Comparison of ENCODE assay signal across 1 cellular context in the genomic region with DNA sequence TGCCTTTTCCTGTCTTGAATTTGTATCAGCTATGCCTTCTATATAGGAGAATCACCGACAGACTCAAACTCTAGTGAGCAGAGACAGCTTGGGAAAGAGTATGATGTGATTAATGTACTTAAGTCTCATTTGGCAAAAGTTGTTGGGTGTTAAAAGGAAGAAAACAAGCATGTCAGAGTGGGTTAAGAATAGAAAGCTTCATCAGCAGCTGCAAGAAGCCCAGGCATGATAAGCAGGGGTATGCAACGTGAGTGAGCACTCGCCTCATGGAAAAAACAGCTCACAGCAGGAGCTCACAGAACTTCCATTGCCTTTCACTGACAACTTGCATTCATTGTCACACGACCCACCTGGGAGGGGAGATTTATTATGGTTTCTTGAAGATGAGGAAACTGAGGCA.
TF ChIP-seq lines count a peak whose summit lies in the region.

No MANE protein-coding gene starts in this region.

TF ChIP-seq in K562, 482 proteins besides CTCF, POLR2A, EP300 and RAD21 (continues in another document):
- TF ChIP-seq EHMT2 (IDR thresholded peaks at IDR 0.05) (peak; percentile 21; the same call in 1 of the 2 replicates), NCOR1 (IDR thresholded peaks at IDR 0.05) (peak; percentile 58), ARID1B (IDR thresholded peaks at IDR 0.05) (peak; percentile 85), SMARCA4 (IDR thresholded peaks at IDR 0.05) (peak; percentile 76), CBX3 (IDR thresholded peaks at IDR 0.05; ENCODE audit: borderline replicate concordance in 1 of 2, low read length in 2 of 2) (0 out of 3 replicates have a peak, but pooled peaks of 1 of the 2 experiments have one; percentile 31), HDAC1 (IDR thresholded peaks at IDR 0.05) (0 out of 4 replicates have a peak, but pooled peaks of 1 of the 2 experiments have one; percentile 9), DPF2 (IDR thresholded peaks at IDR 0.05) (peak; percentile 73), ZFP36 (IDR thresholded peaks at IDR 0.05; ENCODE audit: low read depth, low read length, partially characterized antibody) (no peak), SMARCC2 (IDR thresholded peaks at IDR 0.05; ENCODE audit: low read depth) (peak; percentile 48; the same call in 1 of the 2 replicates), TEAD4 (IDR thresholded peaks at IDR 0.05; ENCODE audit: low read length) (peak; percentile 60), TEAD4 (CRISPR knock-in tag; IDR thresholded peaks at IDR 0.05; ENCODE audit: borderline replicate concordance) (no peak), NCOA1 (IDR thresholded peaks at IDR 0.05; ENCODE audit: low read depth) (peak; percentile 39; the same call in 1 of the 2 replicates), HDAC3 (IDR thresholded peaks at IDR 0.05; ENCODE audit: borderline replicate concordance, partially characterized antibody) (peak; percentile 18), SOX6 (IDR thresholded peaks at IDR 0.05) (peak; percentile 59), SMARCE1 (IDR thresholded peaks at IDR 0.05) (peak; percentile 76), POLR2AphosphoS5 (IDR thresholded peaks at IDR 0.05; ENCODE audit: control insufficient read depth, insufficient read depth, low read depth, low read length) (0 out of 2 replicates have a peak, but pooled peaks have one; percentile 38), TRIM24 (IDR thresholded peaks at IDR 0.05) (peak; percentile 14 to 65; a peak in 2 of 4 replicates), FOXK2 (conservative IDR thresholded peaks at IDR 0.05 in 1 of 2, IDR thresholded peaks at IDR 0.05 in 1 of 2; ENCODE audit: low read depth in 2 of 2) (peak; percentile 32 to 73; a peak in 2 of 4 replicates), ZFP1 (CRISPR knock-in tag; IDR thresholded peaks at IDR 0.05) (no peak), ATF1 (CRISPR knock-in tag; IDR thresholded peaks at IDR 0.05) (no peak), ATF1 (tag; IDR thresholded peaks at IDR 0.05) (0 out of 2 replicates have a peak, but pooled peaks have one; percentile 45), TAL1 (IDR thresholded peaks at IDR 0.05) (peak; percentile 59), NFATC3 (IDR thresholded peaks at IDR 0.05) (peak; percentile 95), STAT5A (IDR thresholded peaks at IDR 0.05; ENCODE audit: borderline replicate concordance, low read length) (peak; percentile 43; the same call in 1 of the 2 replicates), TCF3 (CRISPR knock-in tag; IDR thresholded peaks at IDR 0.05) (peak; percentile 79), MTA2 (IDR thresholded peaks at IDR 0.05; ENCODE audit: low read depth) (peak; percentile 41; the same call in 1 of the 2 replicates), CREM (IDR thresholded peaks at IDR 0.05; ENCODE audit: low read depth) (0 out of 2 replicates have a peak, but pooled peaks have one; percentile 32), GATAD2B (IDR thresholded peaks at IDR 0.05; ENCODE audit: borderline replicate concordance) (peak; percentile 18; the same call in 1 of the 2 replicates), LEF1 (IDR thresholded peaks at IDR 0.05) (peak; percentile 67), CBFA2T2 (conservative IDR thresholded peaks at IDR 0.05) (peak; percentile 59), JUN (IDR thresholded peaks at IDR 0.05; ENCODE audit: borderline replicate concordance, low read depth, low read length) (0 out of 2 replicates have a peak, but pooled peaks have one; percentile 55), JUN (CRISPR knock-in tag; IDR thresholded peaks at IDR 0.05; ENCODE audit: borderline replicate concordance) (no peak), BACH1 (tag; IDR thresholded peaks at IDR 0.05) (no peak), TEAD1 (CRISPR knock-in tag; IDR thresholded peaks at IDR 0.05) (peak; percentile 10 to 33; a peak in 1 of 4 replicates), MTA1 (IDR thresholded peaks at IDR 0.05; ENCODE audit: borderline replicate concordance) (no peak), TARDBP (IDR thresholded peaks at IDR 0.05) (no peak), CCNT2 (IDR thresholded peaks at IDR 0.05; ENCODE audit: borderline replicate concordance, extremely low read depth, insufficient read length, low read depth, low read length) (peak; percentile 45), ZBTB7A (IDR thresholded peaks at IDR 0.05; ENCODE audit: borderline replicate concordance, control insufficient read depth, low read depth, low read length) (0 out of 2 replicates have a peak, but pooled peaks have one; percentile 35), NCOA6 (IDR thresholded peaks at IDR 0.05) (no peak), JUND (IDR thresholded peaks at IDR 0.05; ENCODE audit: borderline replicate concordance, low read depth, low read length) (peak; percentile 84), JUND (tag; IDR thresholded peaks at IDR 0.05; ENCODE audit: borderline replicate concordance, low read depth, low read length) (peak; percentile 90; the same call in 2 of the 3 replicates), EP400 (IDR thresholded peaks at IDR 0.05) (peak; percentile 42; the same call in 1 of the 2 replicates), ZNF384 (IDR thresholded peaks at IDR 0.05; ENCODE audit: low read depth, low read length) (peak; percentile 22; the same call in 1 of the 2 replicates), FOSL1 (tag; conservative IDR thresholded peaks at IDR 0.05) (peak; percentile 74), SP1 (CRISPR knock-in tag; IDR thresholded peaks at IDR 0.05) (0 out of 2 replicates have a peak, but pooled peaks have one; percentile 27)
- TF ChIP-seq, protein P1, sequence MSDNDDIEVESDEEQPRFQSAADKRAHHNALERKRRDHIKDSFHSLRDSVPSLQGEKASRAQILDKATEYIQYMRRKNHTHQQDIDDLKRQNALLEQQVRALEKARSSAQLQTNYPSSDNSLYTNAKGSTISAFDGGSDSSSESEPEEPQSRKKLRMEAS (CRISPR knock-in tag; IDR thresholded peaks at IDR 0.05), result peak; percentile 44; the same call in 1 of the 2 replicates
- TF ChIP-seq, protein P2, sequence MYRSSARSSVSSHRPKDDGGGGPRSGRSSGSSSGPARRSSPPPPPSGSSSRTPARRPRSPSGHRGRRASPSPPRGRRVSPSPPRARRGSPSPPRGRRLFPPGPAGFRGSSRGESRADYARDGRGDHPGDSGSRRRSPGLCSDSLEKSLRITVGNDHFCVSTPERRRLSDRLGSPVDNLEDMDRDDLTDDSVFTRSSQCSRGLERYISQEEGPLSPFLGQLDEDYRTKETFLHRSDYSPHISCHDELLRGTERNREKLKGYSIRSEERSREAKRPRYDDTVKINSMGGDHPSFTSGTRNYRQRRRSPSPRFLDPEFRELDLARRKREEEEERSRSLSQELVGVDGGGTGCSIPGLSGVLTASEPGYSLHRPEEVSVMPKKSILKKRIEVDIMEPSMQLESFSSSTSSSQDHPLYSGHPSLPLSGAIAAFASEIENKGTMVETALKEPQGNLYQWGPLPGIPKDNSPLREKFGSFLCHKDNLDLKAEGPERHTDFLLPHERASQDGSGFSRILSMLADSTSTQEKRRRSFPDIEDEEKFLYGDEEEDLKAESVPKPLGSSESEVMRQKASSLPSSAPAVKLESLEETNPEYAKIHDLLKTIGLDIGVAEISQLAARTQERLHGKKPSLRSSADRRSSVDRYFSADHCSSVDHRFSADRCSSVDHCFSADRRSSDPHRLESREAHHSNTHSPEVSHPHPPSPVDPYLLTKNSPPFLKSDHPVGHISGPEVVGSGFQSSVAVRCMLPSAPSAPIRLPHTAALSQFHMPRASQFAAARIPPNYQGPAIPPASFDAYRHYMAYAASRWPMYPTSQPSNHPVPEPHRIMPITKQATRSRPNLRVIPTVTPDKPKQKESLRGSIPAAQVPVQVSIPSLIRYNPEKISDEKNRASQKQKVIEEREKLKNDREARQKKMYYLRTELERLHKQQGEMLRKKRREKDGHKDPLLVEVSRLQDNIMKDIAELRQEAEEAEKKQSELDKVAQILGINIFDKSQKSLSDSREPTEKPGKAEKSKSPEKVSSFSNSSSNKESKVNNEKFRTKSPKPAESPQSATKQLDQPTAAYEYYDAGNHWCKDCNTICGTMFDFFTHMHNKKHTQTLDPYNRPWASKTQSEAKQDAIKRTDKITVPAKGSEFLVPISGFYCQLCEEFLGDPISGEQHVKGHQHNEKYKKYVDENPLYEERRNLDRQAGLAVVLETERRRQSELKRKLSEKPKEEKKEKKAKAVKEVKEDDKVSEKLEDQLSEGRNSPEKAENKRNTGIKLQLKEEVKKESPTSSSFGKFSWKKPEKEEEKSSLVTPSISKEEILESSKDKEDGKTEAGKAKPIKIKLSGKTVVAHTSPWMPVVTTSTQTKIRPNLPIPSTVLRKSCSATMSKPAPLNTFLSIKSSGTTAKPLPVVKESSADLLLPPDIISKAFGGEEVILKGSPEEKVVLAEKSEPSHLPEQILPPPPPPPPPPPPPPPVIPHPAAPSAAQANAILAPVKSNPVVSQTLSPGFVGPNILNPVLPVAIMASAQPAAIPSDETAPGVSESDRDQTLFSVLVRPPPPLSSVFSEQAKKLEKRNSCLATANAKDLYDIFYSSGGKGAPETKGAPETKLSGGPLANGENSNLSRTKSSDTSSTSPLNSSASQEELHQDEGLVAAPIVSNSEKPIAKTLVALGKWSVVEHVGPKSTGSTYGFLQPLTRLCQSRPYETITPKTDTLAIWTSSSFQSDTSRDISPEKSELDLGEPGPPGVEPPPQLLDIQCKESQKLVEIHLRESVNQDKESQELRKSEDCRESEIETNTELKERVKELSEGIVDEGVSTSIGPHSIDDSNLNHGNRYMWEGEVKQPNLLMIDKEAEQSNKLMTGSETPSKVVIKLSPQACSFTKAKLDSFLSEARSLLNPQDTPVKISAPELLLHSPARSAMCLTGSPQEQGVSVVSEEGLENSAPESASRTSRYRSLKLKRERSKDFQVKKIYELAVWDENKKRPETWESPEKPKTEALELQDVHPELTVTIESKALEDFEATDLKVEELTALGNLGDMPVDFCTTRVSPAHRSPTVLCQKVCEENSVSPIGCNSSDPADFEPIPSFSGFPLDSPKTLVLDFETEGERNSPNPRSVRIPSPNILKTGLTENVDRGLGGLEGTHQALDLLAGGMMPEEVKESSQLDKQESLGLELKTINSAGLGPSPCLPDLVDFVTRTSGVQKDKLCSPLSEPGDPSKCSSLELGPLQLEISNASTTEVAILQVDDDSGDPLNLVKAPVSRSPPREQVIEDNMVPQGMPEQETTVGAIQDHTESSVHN (IDR thresholded peaks at IDR 0.05; ENCODE audit: borderline replicate concordance in 1 of 2, low read depth in 1 of 2), result 0 out of 4 replicates have a peak, but pooled peaks of 1 of the 2 experiments have one; percentile 19
- TF ChIP-seq, protein P3, sequence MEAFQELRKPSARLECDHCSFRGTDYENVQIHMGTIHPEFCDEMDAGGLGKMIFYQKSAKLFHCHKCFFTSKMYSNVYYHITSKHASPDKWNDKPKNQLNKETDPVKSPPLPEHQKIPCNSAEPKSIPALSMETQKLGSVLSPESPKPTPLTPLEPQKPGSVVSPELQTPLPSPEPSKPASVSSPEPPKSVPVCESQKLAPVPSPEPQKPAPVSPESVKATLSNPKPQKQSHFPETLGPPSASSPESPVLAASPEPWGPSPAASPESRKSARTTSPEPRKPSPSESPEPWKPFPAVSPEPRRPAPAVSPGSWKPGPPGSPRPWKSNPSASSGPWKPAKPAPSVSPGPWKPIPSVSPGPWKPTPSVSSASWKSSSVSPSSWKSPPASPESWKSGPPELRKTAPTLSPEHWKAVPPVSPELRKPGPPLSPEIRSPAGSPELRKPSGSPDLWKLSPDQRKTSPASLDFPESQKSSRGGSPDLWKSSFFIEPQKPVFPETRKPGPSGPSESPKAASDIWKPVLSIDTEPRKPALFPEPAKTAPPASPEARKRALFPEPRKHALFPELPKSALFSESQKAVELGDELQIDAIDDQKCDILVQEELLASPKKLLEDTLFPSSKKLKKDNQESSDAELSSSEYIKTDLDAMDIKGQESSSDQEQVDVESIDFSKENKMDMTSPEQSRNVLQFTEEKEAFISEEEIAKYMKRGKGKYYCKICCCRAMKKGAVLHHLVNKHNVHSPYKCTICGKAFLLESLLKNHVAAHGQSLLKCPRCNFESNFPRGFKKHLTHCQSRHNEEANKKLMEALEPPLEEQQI (IDR thresholded peaks at IDR 0.05), result peak; percentile 26; the same call in 1 of the 2 replicates
- TF ChIP-seq, protein P4, sequence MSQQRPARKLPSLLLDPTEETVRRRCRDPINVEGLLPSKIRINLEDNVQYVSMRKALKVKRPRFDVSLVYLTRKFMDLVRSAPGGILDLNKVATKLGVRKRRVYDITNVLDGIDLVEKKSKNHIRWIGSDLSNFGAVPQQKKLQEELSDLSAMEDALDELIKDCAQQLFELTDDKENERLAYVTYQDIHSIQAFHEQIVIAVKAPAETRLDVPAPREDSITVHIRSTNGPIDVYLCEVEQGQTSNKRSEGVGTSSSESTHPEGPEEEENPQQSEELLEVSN (IDR thresholded peaks at IDR 0.05; ENCODE audit: borderline replicate concordance in 1 of 2, extremely low read depth in 1 of 2, insufficient read depth in 1 of 2, insufficient read length in 1 of 2, low read depth in 1 of 2, low read length in 1 of 2, poor library complexity in 1 of 2, severe bottlenecking in 1 of 2), result peak in 1 of 2 experiments; percentile 34
- TF ChIP-seq, protein P5, sequence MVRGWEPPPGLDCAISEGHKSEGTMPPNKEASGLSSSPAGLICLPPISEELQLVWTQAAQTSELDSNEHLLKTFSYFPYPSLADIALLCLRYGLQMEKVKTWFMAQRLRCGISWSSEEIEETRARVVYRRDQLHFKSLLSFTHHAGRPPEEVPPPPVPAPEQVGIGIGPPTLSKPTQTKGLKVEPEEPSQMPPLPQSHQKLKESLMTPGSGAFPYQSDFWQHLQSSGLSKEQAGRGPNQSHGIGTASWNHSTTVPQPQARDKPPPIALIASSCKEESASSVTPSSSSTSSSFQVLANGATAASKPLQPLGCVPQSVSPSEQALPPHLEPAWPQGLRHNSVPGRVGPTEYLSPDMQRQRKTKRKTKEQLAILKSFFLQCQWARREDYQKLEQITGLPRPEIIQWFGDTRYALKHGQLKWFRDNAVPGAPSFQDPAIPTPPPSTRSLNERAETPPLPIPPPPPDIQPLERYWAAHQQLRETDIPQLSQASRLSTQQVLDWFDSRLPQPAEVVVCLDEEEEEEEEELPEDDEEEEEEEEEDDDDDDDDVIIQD (CRISPR knock-in tag; IDR thresholded peaks at IDR 0.05), result no peak
- TF ChIP-seq, protein P6, sequence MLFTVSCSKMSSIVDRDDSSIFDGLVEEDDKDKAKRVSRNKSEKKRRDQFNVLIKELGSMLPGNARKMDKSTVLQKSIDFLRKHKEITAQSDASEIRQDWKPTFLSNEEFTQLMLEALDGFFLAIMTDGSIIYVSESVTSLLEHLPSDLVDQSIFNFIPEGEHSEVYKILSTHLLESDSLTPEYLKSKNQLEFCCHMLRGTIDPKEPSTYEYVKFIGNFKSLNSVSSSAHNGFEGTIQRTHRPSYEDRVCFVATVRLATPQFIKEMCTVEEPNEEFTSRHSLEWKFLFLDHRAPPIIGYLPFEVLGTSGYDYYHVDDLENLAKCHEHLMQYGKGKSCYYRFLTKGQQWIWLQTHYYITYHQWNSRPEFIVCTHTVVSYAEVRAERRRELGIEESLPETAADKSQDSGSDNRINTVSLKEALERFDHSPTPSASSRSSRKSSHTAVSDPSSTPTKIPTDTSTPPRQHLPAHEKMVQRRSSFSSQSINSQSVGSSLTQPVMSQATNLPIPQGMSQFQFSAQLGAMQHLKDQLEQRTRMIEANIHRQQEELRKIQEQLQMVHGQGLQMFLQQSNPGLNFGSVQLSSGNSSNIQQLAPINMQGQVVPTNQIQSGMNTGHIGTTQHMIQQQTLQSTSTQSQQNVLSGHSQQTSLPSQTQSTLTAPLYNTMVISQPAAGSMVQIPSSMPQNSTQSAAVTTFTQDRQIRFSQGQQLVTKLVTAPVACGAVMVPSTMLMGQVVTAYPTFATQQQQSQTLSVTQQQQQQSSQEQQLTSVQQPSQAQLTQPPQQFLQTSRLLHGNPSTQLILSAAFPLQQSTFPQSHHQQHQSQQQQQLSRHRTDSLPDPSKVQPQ (CRISPR knock-in tag; IDR thresholded peaks at IDR 0.05; ENCODE audit: borderline replicate concordance), result peak; percentile 52; the same call in 1 of the 2 replicates
